In the genomic region with DNA sequence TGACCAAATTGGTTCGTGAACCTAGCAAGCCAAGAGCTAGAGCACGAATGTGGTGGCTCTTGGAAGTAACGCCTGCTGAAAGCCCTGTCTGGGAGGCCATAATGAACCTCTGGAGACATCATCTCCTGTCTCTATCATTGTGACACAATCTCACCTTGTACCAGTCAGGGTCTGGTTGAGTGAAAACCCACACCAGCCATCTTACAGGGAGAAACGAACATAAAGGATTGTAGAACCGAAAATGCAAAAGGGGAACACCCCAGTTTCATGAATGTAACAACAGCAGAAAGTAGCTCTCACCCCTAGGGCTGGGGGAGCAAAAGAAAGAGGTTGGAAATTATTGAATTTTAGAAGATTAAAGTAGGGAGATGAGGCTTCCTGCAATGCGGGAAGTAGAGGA, we compare ENCODE assay signal across 11 cellular contexts. TPM values are rescaled to one million over a fixed set of nuclear protein-coding genes. Genes with fewer than 3 reads are reported as not detected.
DNase-seq lines count a peak whose midpoint lies in the region; ATAC-seq lines count a peak whose summit lies in the region.
"Had no signal": no experiment of that assay in that cellular context is flagged by ENCODE, and none has a peak within 500 bp of the region (broad histone marks: within the 10 kb centered on the region; RNA-seq: fewer than 3 reads in every experiment).

No MANE protein-coding gene starts in this region.

- intact Hi-C loops in activated CD4-positive, alpha-beta T cell treated with anti-CD3 and anti-CD28 coated beads for 36 hours (cut with DNase I, micrococcal nuclease): no loop called here
- intact Hi-C loops in Right ventricle myocardium inferior (cut with DNase I): no loop called here

- no peaks in the 10 kb centered on the region for H3K27me3 Mint-ChIP-seq in activated CD4-positive, alpha-beta T cell treated with anti-CD3 and anti-CD28 coated beads for 36 hours
- H3K27me3 Mint-ChIP-seq in IgD-negative memory B cell: no peaks in the 10 kb centered on the region
- no peaks in the 10 kb centered on the region for H3K27me3 Mint-ChIP-seq in stimulated activated naive CD8-positive, alpha-beta T cell treated with anti-CD3 and anti-CD28 coated beads, Interleukin-15, Interleukin-2, amounts not matched to agents 100 ng/mL and 50 ng/mL, for 24 hours
- no peaks in the 10 kb centered on the region for H3K27me3 Mint-ChIP-seq in activated T-cell treated with anti-CD3 and anti-CD28 coated beads, Interleukin-2, amount 50 U/mL, for 72 hours (ENCODE audit: low read depth)

- CTCF ChIA-PET in activated CD4-positive, alpha-beta T cell treated with anti-CD3 and anti-CD28 coated beads for 36 hours (lab: Charles Lee): interaction anchor here (1.1 kb wide), 1 partner anchor 185 kb away, joined by 3 read pairs; no protein-coding TSS in a partner anchor

- H3K36me3 Mint-ChIP-seq in activated CD4-positive, alpha-beta T cell treated with anti-CD3 and anti-CD28 coated beads for 36 hours (ENCODE audit: low read depth): no peaks in the 10 kb centered on the region
- H3K36me3 Mint-ChIP-seq in IgD-negative memory B cell: peaks cover 1% of the 10 kb centered on the region
- no peaks in the 10 kb centered on the region for H3K36me3 Mint-ChIP-seq in stimulated activated naive CD8-positive, alpha-beta T cell treated with anti-CD3 and anti-CD28 coated beads, Interleukin-15, Interleukin-2, amounts not matched to agents 100 ng/mL and 50 ng/mL, for 24 hours (ENCODE audit: low read depth)
- peaks cover 0 to 2% of the 10 kb centered on the region in 2 donors for H3K36me3 Mint-ChIP-seq in activated T-cell treated with anti-CD3 and anti-CD28 coated beads, Interleukin-2, amount 50 U/mL, for 72 hours (ENCODE audit: insufficient read depth in 2 of 2)

- peak; percentile 33 for ATAC-seq in activated CD4-positive, alpha-beta T cell treated with anti-CD3 and anti-CD28 coated beads for 36 hours
- ATAC-seq in HG02763 (IDR thresholded peaks at IDR 0.05; ENCODE audit: unreplicated experiment) (peak; percentile 78), Right ventricle myocardium inferior (no peak)
- no peak for ATAC-seq in activated T-cell treated with anti-CD3 and anti-CD28 coated beads, Interleukin-2, amount 50 U/mL, for 72 hours (replicated peaks in 1 of 2)
- ATAC-seq: lower lobe of right lung had no signal

- no peak overlapping the region for H3K27ac Mint-ChIP-seq in activated CD4-positive, alpha-beta T cell treated with anti-CD3 and anti-CD28 coated beads for 36 hours
- H3K27ac Mint-ChIP-seq in IgD-negative memory B cell: peak overlapping the region; percentile 43 to 81 (median 49)
- peak overlapping the region; percentile 28 for H3K27ac Mint-ChIP-seq in stimulated activated naive CD8-positive, alpha-beta T cell treated with anti-CD3 and anti-CD28 coated beads, Interleukin-15, Interleukin-2, amounts not matched to agents 100 ng/mL and 50 ng/mL, for 24 hours
- H3K27ac Mint-ChIP-seq in activated T-cell treated with anti-CD3 and anti-CD28 coated beads, Interleukin-2, amount 50 U/mL, for 72 hours: no peak overlapping the region

- POLR2A ChIA-PET in activated CD4-positive, alpha-beta T cell treated with anti-CD3 and anti-CD28 coated beads for 36 hours (lab: Charles Lee): no interaction called here

- H3K4me3 Mint-ChIP-seq in activated CD4-positive, alpha-beta T cell treated with anti-CD3 and anti-CD28 coated beads for 36 hours: no peak overlapping the region
- peak overlapping the region in 3 of 4 donors; percentile 14 to 85 (median 75) for H3K4me3 Mint-ChIP-seq in IgD-negative memory B cell
- no peak overlapping the region for H3K4me3 Mint-ChIP-seq in stimulated activated naive CD8-positive, alpha-beta T cell treated with anti-CD3 and anti-CD28 coated beads, Interleukin-15, Interleukin-2, amounts not matched to agents 100 ng/mL and 50 ng/mL, for 24 hours
- peak overlapping the region in 1 of 2 donors; percentile 28 for H3K4me3 Mint-ChIP-seq in activated T-cell treated with anti-CD3 and anti-CD28 coated beads, Interleukin-2, amount 50 U/mL, for 72 hours

- DNase-seq in activated CD4-positive, alpha-beta T cell treated with anti-CD3 and anti-CD28 coated beads for 36 hours: no peak
- DNase-seq in activated CD4-positive, alpha-beta T cell treated with anti-CD3 and anti-CD28 coated beads for 4 hours: no peak
- DNase-seq in activated T-cell treated with anti-CD3 and anti-CD28 coated beads, Interleukin-2, amount 50 U/mL, for 72 hours: no peak
- DNase-seq in NCI-H1436 treated with DMSO at 0.1 percent for 48 hours (lab: John Stamatoyannopoulos, UW) (no peak), Right ventricle myocardium inferior (ENCODE audit: missing footprints) (no peak)
- DNase-seq: 8988T; activated CD4-positive, CD25-positive, alpha-beta regulatory T cell treated with anti-CD3 and anti-CD28 coated beads, Interleukin-2, amount 50 U/mL, for 72 hours; lower lobe of right lung had no signal

- no peaks in the 10 kb centered on the region for H3K9me3 Mint-ChIP-seq in activated CD4-positive, alpha-beta T cell treated with anti-CD3 and anti-CD28 coated beads for 36 hours (ENCODE audit: low read depth)
- H3K9me3 Mint-ChIP-seq in IgD-negative memory B cell: peaks cover 0 to 1% (median 0%) of the 10 kb centered on the region in 3 donors
- H3K9me3 Mint-ChIP-seq in stimulated activated naive CD8-positive, alpha-beta T cell treated with anti-CD3 and anti-CD28 coated beads, Interleukin-15, Interleukin-2, amounts not matched to agents 100 ng/mL and 50 ng/mL, for 24 hours: no peaks in the 10 kb centered on the region
- peaks cover 0 to 1% of the 10 kb centered on the region in 2 donors for H3K9me3 Mint-ChIP-seq in activated T-cell treated with anti-CD3 and anti-CD28 coated beads, Interleukin-2, amount 50 U/mL, for 72 hours

- H3K4me1 Mint-ChIP-seq in activated CD4-positive, alpha-beta T cell treated with anti-CD3 and anti-CD28 coated beads for 36 hours: peaks cover 38% of the 10 kb centered on the region
- peaks cover 23 to 32% (median 26%) of the 10 kb centered on the region in 3 donors for H3K4me1 Mint-ChIP-seq in IgD-negative memory B cell
- peaks cover 50% of the 10 kb centered on the region for H3K4me1 Mint-ChIP-seq in stimulated activated naive CD8-positive, alpha-beta T cell treated with anti-CD3 and anti-CD28 coated beads, Interleukin-15, Interleukin-2, amounts not matched to agents 100 ng/mL and 50 ng/mL, for 24 hours (ENCODE audit: low read depth)
- H3K4me1 Mint-ChIP-seq in activated T-cell treated with anti-CD3 and anti-CD28 coated beads, Interleukin-2, amount 50 U/mL, for 72 hours (ENCODE audit: low read depth): peaks cover 53% of the 10 kb centered on the region

RNA-seq across cellular contexts. Expression of a gene that starts 50.9 kb away (rescaled TPM):
- 10 to 100 TPM; 65.8 to 94.1 TPM for total RNA-seq in activated CD4-positive, alpha-beta T cell treated with anti-CD3 and anti-CD28 coated beads for 36 hours
- polyA plus RNA-seq in IgD-negative memory B cell: 8.1 TPM
- 100 to 1,000 TPM; 118 to 125 TPM for total RNA-seq in activated T-cell treated with anti-CD3 and anti-CD28 coated beads, Interleukin-2, amount 50 U/mL, for 72 hours
- total RNA-seq in Right ventricle myocardium inferior: 57.4 TPM

Comparison
In these comparisons a context has a peak if more than half of its experiments do, and no peak if none do; other contexts are left out.
1. ATAC-seq: peak in activated CD4-positive, alpha-beta T cell treated with anti-CD3 and anti-CD28 coated beads for 36 hours (single experiment) and HG02763 (single experiment); none in activated T-cell treated with anti-CD3 and anti-CD28 coated beads, Interleukin-2, amount 50 U/mL, for 72 hours (0 of 2) and Right ventricle myocardium inferior (single experiment).
2. H3K27ac Mint-ChIP-seq: peak in IgD-negative memory B cell (3 of 3) and stimulated activated naive CD8-positive, alpha-beta T cell treated with anti-CD3 and anti-CD28 coated beads, Interleukin-15, Interleukin-2, amounts not matched to agents 100 ng/mL and 50 ng/mL, for 24 hours (single experiment); none in activated CD4-positive, alpha-beta T cell treated with anti-CD3 and anti-CD28 coated beads for 36 hours (single experiment) and activated T-cell treated with anti-CD3 and anti-CD28 coated beads, Interleukin-2, amount 50 U/mL, for 72 hours (single experiment).
3. H3K4me3 Mint-ChIP-seq: peak in IgD-negative memory B cell (3 of 4); none in activated CD4-positive, alpha-beta T cell treated with anti-CD3 and anti-CD28 coated beads for 36 hours (single experiment) and stimulated activated naive CD8-positive, alpha-beta T cell treated with anti-CD3 and anti-CD28 coated beads, Interleukin-15, Interleukin-2, amounts not matched to agents 100 ng/mL and 50 ng/mL, for 24 hours (single experiment).